In the genomic region with DNA sequence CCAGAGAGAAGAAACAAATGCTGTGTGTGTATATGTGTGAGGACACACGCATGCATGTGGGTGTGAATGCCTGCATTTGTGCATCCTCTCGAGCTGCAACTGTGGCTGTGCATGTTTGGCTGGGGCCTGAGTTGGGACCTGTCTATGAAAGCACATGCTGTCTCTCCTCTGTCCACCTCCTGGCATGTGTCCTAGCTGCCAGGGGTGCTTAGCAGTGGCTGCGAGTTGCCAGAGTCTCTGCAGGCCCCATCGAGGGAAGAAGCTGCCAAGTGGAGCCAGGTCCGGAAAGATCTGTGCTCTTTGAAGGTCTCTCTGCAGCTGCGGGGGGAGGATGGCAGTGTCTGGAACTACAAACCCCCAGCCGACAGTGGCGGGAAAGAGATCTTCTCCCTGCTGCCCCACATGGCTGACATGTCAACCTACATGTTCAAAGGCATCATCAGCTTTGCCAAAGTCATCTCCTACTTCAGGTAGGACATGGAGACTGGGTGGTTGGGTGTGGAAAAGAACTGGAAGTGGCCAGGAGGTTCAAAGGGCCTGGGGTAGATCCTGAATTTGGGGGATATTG, we compare ENCODE assay signal across 1 cellular context.
TF ChIP-seq lines count a peak whose summit lies in the region.

No MANE protein-coding gene starts in this region.

TF ChIP-seq in K562, 482 proteins besides CTCF, POLR2A, EP300 and RAD21:
- TF ChIP-seq, protein P1, sequence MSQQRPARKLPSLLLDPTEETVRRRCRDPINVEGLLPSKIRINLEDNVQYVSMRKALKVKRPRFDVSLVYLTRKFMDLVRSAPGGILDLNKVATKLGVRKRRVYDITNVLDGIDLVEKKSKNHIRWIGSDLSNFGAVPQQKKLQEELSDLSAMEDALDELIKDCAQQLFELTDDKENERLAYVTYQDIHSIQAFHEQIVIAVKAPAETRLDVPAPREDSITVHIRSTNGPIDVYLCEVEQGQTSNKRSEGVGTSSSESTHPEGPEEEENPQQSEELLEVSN (IDR thresholded peaks at IDR 0.05; ENCODE audit: borderline replicate concordance in 1 of 2, extremely low read depth in 1 of 2, insufficient read depth in 1 of 2, insufficient read length in 1 of 2, low read depth in 1 of 2, low read length in 1 of 2, poor library complexity in 1 of 2, severe bottlenecking in 1 of 2): peak in 1 of 2 experiments; percentile 50
- TF ChIP-seq PPARD (CRISPR knock-in tag; IDR thresholded peaks at IDR 0.05): no peak
